In genomic region chr5:147406636-147407035, GRCh38 we compare ENCODE assay signal across 17 cellular contexts.
DNase-seq lines count a peak whose midpoint lies in the region; ATAC-seq and TF ChIP-seq lines count a peak whose summit lies in the region.
"Had no signal": no experiment of that assay in that cellular context is flagged by ENCODE, and none has a peak within 500 bp of the region (broad histone marks: within the 10 kb centered on the region; RNA-seq: fewer than 3 reads in every experiment).

No MANE protein-coding gene starts in this region.

- DNase-seq in AG20443 (ENCODE audit: low spot score) (peak; percentile 40), SK-N-SH (no peak), erythroblast (lab: John Stamatoyannopoulos, UW) (no peak), COLO829 (ENCODE audit: low spot score) (no peak)
- no peak for DNase-seq in activated CD8-positive, alpha-beta T cell treated with anti-CD3 and anti-CD28 coated beads, Interleukin-2, amount 10 ng/mL, durations not matched to agents 7 days and 5 days
- DNase-seq in activated T-cell treated with anti-CD3 and anti-CD28 coated beads, Interleukin-2, amount 50 U/mL, for 48 hours: no peak
- DNase-seq: activated CD4-positive, CD25-positive, alpha-beta regulatory T cell; activated naive CD8-positive, alpha-beta T cell treated with anti-CD3 and anti-CD28 coated beads, Interleukin-2, amount 50 U/mL, for 24 hours; naive B cell; NCI-H2029 treated with DMSO at 0.1 percent for 48 hours; NCI-H524; stimulated activated naive CD4-positive, alpha-beta T cell treated with Interleukin-2 at 50 U/mL for 16 hours had no signal

- no peaks in the 10 kb centered on the region for H3K9me3 Mint-ChIP-seq in activated CD8-positive, alpha-beta T cell treated with anti-CD3 and anti-CD28 coated beads, Interleukin-2, amount 10 ng/mL, durations not matched to agents 7 days and 5 days (ENCODE audit: insufficient read depth)
- H3K9me3 Mint-ChIP-seq: activated naive CD8-positive, alpha-beta T cell treated with anti-CD3 and anti-CD28 coated beads, Interleukin-2, amount 50 U/mL, for 24 hours; activated T-helper 17 cell treated with anti-CD3 and anti-CD28 coated beads, Interleukin-2, amount 50 U/mL, for 72 hours; naive B cell; T-helper 2 cell treated with Interferon-gamma antibody and Interleukin-4, amounts not matched to agents 5 μg/mL and 100 μg/mL, for 36 hours had no signal

- no peak for TF ChIP-seq CTCF in SK-N-SH (IDR thresholded peaks at IDR 0.05)
- TF ChIP-seq CTCF in gastroesophageal sphincter (IDR thresholded peaks at IDR 0.05): no peak

- peaks cover 50 to 74% of the 10 kb centered on the region in 2 experiments for H3K36me3 ChIP-seq in SK-N-SH (replicated peaks in 1 of 2; ENCODE audit: control insufficient read depth in 1 of 2, insufficient read depth in 2 of 2, low read length in 1 of 2)
- H3K36me3 ChIP-seq in gastroesophageal sphincter: peaks cover 0 to 41% of the 10 kb centered on the region in 2 donors
- H3K36me3 ChIP-seq in skeletal muscle tissue (ENCODE audit: control insufficient read depth in 3 of 3, insufficient read depth in 3 of 3, low read length in 3 of 3): peaks cover 3 to 10% (median 7%) of the 10 kb centered on the region in 3 donors

- no CpG with 5 or more reads among the region's 1 CpG for WGBS in SK-N-SH (ENCODE audit: low lambda C conversion rate)
- WGBS in gastroesophageal sphincter (ENCODE audit: low coverage in 1 of 2), 2 donors: 40 to 75% methylated on average over 1 of the region's 1 CpG

- H3K9me3 ChIP-seq in SK-N-SH (no peaks in the 10 kb centered on the region), gastroesophageal sphincter (no peaks in the 10 kb centered on the region), skeletal muscle tissue (ENCODE audit: control insufficient read depth in 3 of 3, low read length in 3 of 3) (no peaks in the 10 kb centered on the region)

- H3K4me1 Mint-ChIP-seq in activated CD8-positive, alpha-beta T cell treated with anti-CD3 and anti-CD28 coated beads, Interleukin-2, amount 10 ng/mL, durations not matched to agents 7 days and 5 days (ENCODE audit: low read depth): no peaks in the 10 kb centered on the region
- H3K4me1 Mint-ChIP-seq: activated naive CD8-positive, alpha-beta T cell treated with anti-CD3 and anti-CD28 coated beads, Interleukin-2, amount 50 U/mL, for 24 hours; activated T-helper 17 cell treated with anti-CD3 and anti-CD28 coated beads, Interleukin-2, amount 50 U/mL, for 72 hours; naive B cell had no signal

- H3K27ac ChIP-seq in SK-N-SH (ENCODE audit: low read depth in 2 of 2, low read length in 1 of 2) (peak overlapping the region; percentile 9 to 99; a peak in 3 of 4 replicates), gastroesophageal sphincter (peak overlapping the region; percentile 89 to 94 (median 93)), skeletal muscle tissue (ENCODE audit: low read depth, low read length) (peak overlapping the region; percentile 60)

- no peaks in the 10 kb centered on the region for H3K79me2 ChIP-seq in SK-N-SH (ENCODE audit: insufficient read depth)

- no peak overlapping the region for H3K9ac ChIP-seq in SK-N-SH
- H3K9ac ChIP-seq in skeletal muscle tissue (ENCODE audit: low read depth in 1 of 3, low read length in 3 of 3): no peak overlapping the region

- no peak for TF ChIP-seq RAD21 in SK-N-SH (IDR thresholded peaks at IDR 0.05; ENCODE audit: low read length)

- no peak for TF ChIP-seq POLR2A in gastroesophageal sphincter (IDR thresholded peaks at IDR 0.05)
- no peak for TF ChIP-seq POLR2A in erythroblast (IDR thresholded peaks at IDR 0.05; ENCODE audit: low read length)

- no peaks in the 10 kb centered on the region for H3K9me2 ChIP-seq in SK-N-SH

- no peaks in the 10 kb centered on the region for H3K27me3 ChIP-seq in SK-N-SH (ENCODE audit: insufficient read depth)
- H3K27me3 ChIP-seq in gastroesophageal sphincter: no peaks in the 10 kb centered on the region
- no peaks in the 10 kb centered on the region for H3K27me3 ChIP-seq in skeletal muscle tissue (ENCODE audit: control insufficient read depth in 3 of 3, insufficient read depth in 3 of 3, low read length in 3 of 3)

- ATAC-seq in gastroesophageal sphincter: no peak
- no peak for ATAC-seq in activated CD8-positive, alpha-beta T cell treated with anti-CD3 and anti-CD28 coated beads, Interleukin-2, amount 10 ng/mL, durations not matched to agents 7 days and 5 days
- ATAC-seq: activated naive CD8-positive, alpha-beta T cell treated with anti-CD3 and anti-CD28 coated beads, Interleukin-2, amount 50 U/mL, for 24 hours; activated T-helper 17 cell treated with anti-CD3 and anti-CD28 coated beads, Interleukin-2, amount 50 U/mL, for 72 hours had no signal

- no peaks in the 10 kb centered on the region for H3K36me3 Mint-ChIP-seq in activated CD8-positive, alpha-beta T cell treated with anti-CD3 and anti-CD28 coated beads, Interleukin-2, amount 10 ng/mL, durations not matched to agents 7 days and 5 days (ENCODE audit: low read depth)
- H3K36me3 Mint-ChIP-seq: naive B cell had no signal

- no peak overlapping the region for H3K4me3 Mint-ChIP-seq in activated CD8-positive, alpha-beta T cell treated with anti-CD3 and anti-CD28 coated beads, Interleukin-2, amount 10 ng/mL, durations not matched to agents 7 days and 5 days
- H3K4me3 Mint-ChIP-seq: activated naive CD8-positive, alpha-beta T cell treated with anti-CD3 and anti-CD28 coated beads, Interleukin-2, amount 50 U/mL, for 24 hours; activated T-helper 17 cell treated with anti-CD3 and anti-CD28 coated beads, Interleukin-2, amount 50 U/mL, for 72 hours; naive B cell; T-helper 2 cell treated with Interferon-gamma antibody and Interleukin-4, amounts not matched to agents 5 μg/mL and 100 μg/mL, for 36 hours had no signal

- H3K4me2 ChIP-seq in SK-N-SH: peak overlapping the region; percentile 42

- CTCF ChIA-PET in SK-N-SH (lab: Yijun Ruan, JAX): interaction anchor here (0.9 to 1.3 kb wide), 3 partner anchors 15 to 182 kb away, joined by 3 to 4 read pairs (median 3); no protein-coding TSS in a partner anchor
- CTCF ChIA-PET in activated CD8-positive, alpha-beta T cell treated with anti-CD3 and anti-CD28 coated beads, Interleukin-2, amount 10 ng/mL, durations not matched to agents 7 days and 5 days (lab: Charles Lee): no interaction called here

- no peak overlapping the region for H3K27ac Mint-ChIP-seq in activated CD8-positive, alpha-beta T cell treated with anti-CD3 and anti-CD28 coated beads, Interleukin-2, amount 10 ng/mL, durations not matched to agents 7 days and 5 days
- H3K27ac Mint-ChIP-seq: activated naive CD8-positive, alpha-beta T cell treated with anti-CD3 and anti-CD28 coated beads, Interleukin-2, amount 50 U/mL, for 24 hours; activated T-helper 17 cell treated with anti-CD3 and anti-CD28 coated beads, Interleukin-2, amount 50 U/mL, for 72 hours; naive B cell; T-helper 2 cell treated with Interferon-gamma antibody and Interleukin-4, amounts not matched to agents 5 μg/mL and 100 μg/mL, for 36 hours had no signal

- TF ChIP-seq EP300 in SK-N-SH (IDR thresholded peaks at IDR 0.05; ENCODE audit: borderline replicate concordance in 1 of 2, low read depth in 1 of 2, low read length in 1 of 2): no peak
- TF ChIP-seq EP300 in gastroesophageal sphincter (IDR thresholded peaks at IDR 0.05): no peak

- no peaks in the 10 kb centered on the region for H3K27me3 Mint-ChIP-seq in activated CD8-positive, alpha-beta T cell treated with anti-CD3 and anti-CD28 coated beads, Interleukin-2, amount 10 ng/mL, durations not matched to agents 7 days and 5 days (ENCODE audit: low read depth)
- H3K27me3 Mint-ChIP-seq: activated naive CD8-positive, alpha-beta T cell treated with anti-CD3 and anti-CD28 coated beads, Interleukin-2, amount 50 U/mL, for 24 hours; activated T-helper 17 cell treated with anti-CD3 and anti-CD28 coated beads, Interleukin-2, amount 50 U/mL, for 72 hours; progenitor cell of endocrine pancreas had no signal

- H4K20me1 ChIP-seq in SK-N-SH (ENCODE audit: insufficient read depth): no peaks in the 10 kb centered on the region; the same call in 1 of the 2 replicates

- H3K4me1 ChIP-seq in SK-N-SH (ENCODE audit: control insufficient read depth in 1 of 2, insufficient read depth in 2 of 2, low read depth in 1 of 2, low read length in 1 of 2): peaks cover 23 to 31% of the 10 kb centered on the region in 2 experiments
- peaks cover 46 to 92% (median 54%) of the 10 kb centered on the region in 3 donors for H3K4me1 ChIP-seq in gastroesophageal sphincter
- H3K4me1 ChIP-seq in skeletal muscle tissue (ENCODE audit: control insufficient read depth in 3 of 3, insufficient read depth in 3 of 3, low read length in 3 of 3): peaks cover 38 to 46% (median 39%) of the 10 kb centered on the region in 3 donors

- POLR2A ChIA-PET in SK-N-SH (lab: Yijun Ruan, JAX): no interaction called here
- POLR2A ChIA-PET in activated CD8-positive, alpha-beta T cell treated with anti-CD3 and anti-CD28 coated beads, Interleukin-2, amount 10 ng/mL, durations not matched to agents 7 days and 5 days (lab: Charles Lee): interaction anchor here (0.7 kb wide), 1 partner anchor 10 kb away, joined by 3 read pairs; no protein-coding TSS in a partner anchor

- H3K4me3 ChIP-seq in SK-N-SH (ENCODE audit: low read depth in 2 of 2, low read length in 1 of 2): no peak overlapping the region
- no peak overlapping the region for H3K4me3 ChIP-seq in gastroesophageal sphincter
- H3K4me3 ChIP-seq in skeletal muscle tissue (ENCODE audit: low read length in 3 of 3): no peak overlapping the region

- no peak overlapping the region for H2AFZ ChIP-seq in SK-N-SH (ENCODE audit: low read depth)

- H3F3A ChIP-seq in SK-N-SH (replicated peaks; ENCODE audit: insufficient read depth): peaks cover 38% of the 10 kb centered on the region

TF ChIP-seq in SK-N-SH, 30 proteins besides CTCF, POLR2A, EP300 and RAD21 (continues in another document):
- no peak for TF ChIP-seq ELF1 (IDR thresholded peaks at IDR 0.05)
- TF ChIP-seq, protein P1, sequence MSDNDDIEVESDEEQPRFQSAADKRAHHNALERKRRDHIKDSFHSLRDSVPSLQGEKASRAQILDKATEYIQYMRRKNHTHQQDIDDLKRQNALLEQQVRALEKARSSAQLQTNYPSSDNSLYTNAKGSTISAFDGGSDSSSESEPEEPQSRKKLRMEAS (IDR thresholded peaks at IDR 0.05; ENCODE audit: low read depth): no peak
- no peak for TF ChIP-seq JUND (IDR thresholded peaks at IDR 0.05)
- TF ChIP-seq GATA2 (CRISPR knock-in tag; IDR thresholded peaks at IDR 0.05): no peak
